Comparison of ENCODE assay signal across 10 cellular contexts in the genomic region with DNA sequence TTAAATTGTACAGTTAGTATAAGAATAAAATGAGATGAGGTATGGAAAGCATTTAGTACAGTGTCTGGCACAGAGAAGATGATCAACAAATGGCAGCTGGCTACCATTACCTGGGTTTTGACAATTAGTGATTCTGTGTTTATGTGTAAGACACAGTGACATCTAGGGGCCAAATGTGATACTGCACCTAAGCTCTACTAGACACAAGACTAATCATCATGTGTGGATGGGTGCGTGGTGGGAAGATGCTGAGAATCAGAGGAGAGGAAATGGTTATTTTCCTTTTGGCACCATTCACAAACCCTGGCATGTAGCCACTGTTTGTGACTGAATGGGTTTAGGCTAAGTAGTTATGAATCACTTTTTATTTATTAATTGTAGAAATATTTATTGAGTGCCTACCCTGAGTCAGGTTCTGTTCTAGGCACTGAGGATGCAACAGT.
DNase-seq lines count a peak whose midpoint lies in the region; ATAC-seq and TF ChIP-seq lines count a peak whose summit lies in the region.
"Had no signal": no experiment of that assay in that cellular context is flagged by ENCODE, and none has a peak within 500 bp of the region (broad histone marks: within the 10 kb centered on the region; RNA-seq: fewer than 3 reads in every experiment).

No MANE protein-coding gene starts in this region.

- POLR2A ChIA-PET in activated CD4-positive, alpha-beta T cell treated with anti-CD3 and anti-CD28 coated beads for 36 hours (lab: Charles Lee): no interaction called here
- POLR2A ChIA-PET in CD4-positive, alpha-beta T cell (lab: Charles Lee): no interaction called here

- H4K20me1 ChIP-seq in osteoblast (ENCODE audit: insufficient read depth, low read length): no peaks in the 10 kb centered on the region

- no peak overlapping the region for H3K4me3 Mint-ChIP-seq in activated CD4-positive, alpha-beta T cell treated with anti-CD3 and anti-CD28 coated beads for 36 hours
- H3K4me3 Mint-ChIP-seq in CD4-positive, alpha-beta T cell: no peak overlapping the region

- no peaks in the 10 kb centered on the region for H3K36me3 ChIP-seq in osteoblast (ENCODE audit: insufficient read depth, low read length)
- H3K36me3 ChIP-seq: SJSA1 had no signal

- no peak overlapping the region for H3K27ac Mint-ChIP-seq in activated CD4-positive, alpha-beta T cell treated with anti-CD3 and anti-CD28 coated beads for 36 hours
- H3K27ac Mint-ChIP-seq in CD4-positive, alpha-beta T cell: no peak overlapping the region

- peak; percentile 48 for DNase-seq in activated CD4-positive, alpha-beta T cell treated with anti-CD3 and anti-CD28 coated beads for 36 hours
- no peak for DNase-seq in activated CD4-positive, alpha-beta T cell treated with anti-CD3 and anti-CD28 coated beads for 1 hour
- DNase-seq in LHCN-M2 (ENCODE audit: low read depth): peak; percentile 45
- DNase-seq in dermis blood vessel endothelial cell: peak; percentile 93
- DNase-seq in osteoblast (ENCODE audit: insufficient read length, low spot score, missing footprints): no peak
- DNase-seq in CD4-positive, alpha-beta T cell: no peak

- CTCF ChIA-PET in activated CD4-positive, alpha-beta T cell treated with anti-CD3 and anti-CD28 coated beads for 36 hours (lab: Charles Lee): interaction anchor here (0.6 to 1.1 kb wide), 2 partner anchors 49 to 662 kb away, joined by 3 read pairs; no protein-coding TSS in a partner anchor
- CTCF ChIA-PET in CD4-positive, alpha-beta T cell (lab: Charles Lee): no interaction called here

- no peaks in the 10 kb centered on the region for H3K4me1 Mint-ChIP-seq in activated CD4-positive, alpha-beta T cell treated with anti-CD3 and anti-CD28 coated beads for 36 hours
- H3K4me1 Mint-ChIP-seq in CD4-positive, alpha-beta T cell (ENCODE audit: low read depth): no peaks in the 10 kb centered on the region

- no peak overlapping the region for H3K4me2 ChIP-seq in osteoblast (ENCODE audit: insufficient read depth, low read length)

- no peak for ATAC-seq in activated CD4-positive, alpha-beta T cell treated with anti-CD3 and anti-CD28 coated beads for 36 hours
- ATAC-seq in GM18519 (IDR thresholded peaks at IDR 0.05; ENCODE audit: low FRiP score, unreplicated experiment): no peak
- ATAC-seq in GM18861 (IDR thresholded peaks at IDR 0.05; ENCODE audit: unreplicated experiment): no peak
- no peak for ATAC-seq in CD4-positive, alpha-beta T cell (ENCODE audit: poor library complexity)

- peaks cover 6% of the 10 kb centered on the region for H3K36me3 Mint-ChIP-seq in activated CD4-positive, alpha-beta T cell treated with anti-CD3 and anti-CD28 coated beads for 36 hours (ENCODE audit: low read depth)
- H3K36me3 Mint-ChIP-seq in CD4-positive, alpha-beta T cell (ENCODE audit: low read depth): no peaks in the 10 kb centered on the region

- intact Hi-C loops in activated CD4-positive, alpha-beta T cell treated with anti-CD3 and anti-CD28 coated beads for 36 hours (cut with DNase I, micrococcal nuclease): no loop called here
- intact Hi-C loops in CD4-positive, alpha-beta T cell (cut with DNase I, micrococcal nuclease): no loop called here

- peak; percentile 48 for TF ChIP-seq CTCF in osteoblast (IDR thresholded peaks at IDR 0.05; ENCODE audit: extremely low read depth, low read depth, low read length)
- no peak for TF ChIP-seq CTCF in CD4-positive, alpha-beta T cell (IDR thresholded peaks at IDR 0.05)

- H3K9me3 ChIP-seq in osteoblast (ENCODE audit: low read depth, low read length): peaks cover 4% of the 10 kb centered on the region
- peaks cover 21% of the 10 kb centered on the region for H3K9me3 ChIP-seq in CD4-positive, alpha-beta T cell (ENCODE audit: control insufficient read depth, low read length)
- H3K9me3 ChIP-seq: SJSA1 had no signal

- H3K4me3 ChIP-seq in osteoblast (ENCODE audit: insufficient read depth, low read length): no peak overlapping the region
- H3K4me3 ChIP-seq: SJSA1, skin epidermis had no signal

- no peaks in the 10 kb centered on the region for H3K79me2 ChIP-seq in osteoblast (ENCODE audit: insufficient read depth, low read length)

- no peaks in the 10 kb centered on the region for H3K27me3 ChIP-seq in osteoblast (ENCODE audit: insufficient read depth, low read length)
- H3K27me3 ChIP-seq in CD4-positive, alpha-beta T cell (ENCODE audit: control insufficient read depth, insufficient read depth, low read length): peaks cover 6% of the 10 kb centered on the region
- H3K27me3 ChIP-seq: SJSA1 had no signal

- no peak overlapping the region for H2AFZ ChIP-seq in osteoblast (ENCODE audit: low read length)

- peaks cover 9% of the 10 kb centered on the region for H3K9me3 Mint-ChIP-seq in activated CD4-positive, alpha-beta T cell treated with anti-CD3 and anti-CD28 coated beads for 36 hours (ENCODE audit: low read depth)
- H3K9me3 Mint-ChIP-seq in CD4-positive, alpha-beta T cell: peaks cover 4% of the 10 kb centered on the region

- peaks cover 14% of the 10 kb centered on the region for H3K27me3 Mint-ChIP-seq in activated CD4-positive, alpha-beta T cell treated with anti-CD3 and anti-CD28 coated beads for 36 hours
- peaks cover 16% of the 10 kb centered on the region for H3K27me3 Mint-ChIP-seq in CD4-positive, alpha-beta T cell

- H3K4me1 ChIP-seq in osteoblast (ENCODE audit: insufficient read depth, low read length): peaks cover 17% of the 10 kb centered on the region
- H3K4me1 ChIP-seq: SJSA1 had no signal

- no peak overlapping the region for H3K27ac ChIP-seq in osteoblast (ENCODE audit: low read depth, low read length)
- H3K27ac ChIP-seq in CD4-positive, alpha-beta T cell (ENCODE audit: low read depth, low read length): no peak overlapping the region
- H3K27ac ChIP-seq: SJSA1, skin epidermis had no signal

Comparison
In these comparisons a context has a peak if more than half of its experiments do, and no peak if none do; other contexts are left out.
1. DNase-seq: peak in activated CD4-positive, alpha-beta T cell treated with anti-CD3 and anti-CD28 coated beads for 36 hours (single experiment), LHCN-M2 (single experiment) and dermis blood vessel endothelial cell (single experiment); none in activated CD4-positive, alpha-beta T cell treated with anti-CD3 and anti-CD28 coated beads for 1 hour (single experiment), osteoblast (single experiment) and CD4-positive, alpha-beta T cell (0 of 10).